28 cellular contexts compared by ENCODE assay signal in genomic region chr6:139446104-139446715, GRCh38.
"Had no signal": no experiment of that assay in that cellular context is flagged by ENCODE, and none has a peak within 500 bp of the region (broad histone marks: within the 10 kb centered on the region; RNA-seq: fewer than 3 reads in every experiment).

No MANE protein-coding gene starts in this region.

- ATAC-seq: activated CD4-positive, CD25-positive, alpha-beta regulatory T cell treated with anti-CD3 and anti-CD28 coated beads, Interleukin-2, amount 50 U/mL, for 24 hours; gastrocnemius medialis had no signal

- H3K27me3 Mint-ChIP-seq: activated naive CD4-positive, alpha-beta T cell treated with anti-CD3 and anti-CD28 coated beads, Interleukin-2, amount 10 ng/mL, durations not matched to agents 7 days and 5 days; naive B cell had no signal

- H3K36me3 Mint-ChIP-seq: activated naive CD4-positive, alpha-beta T cell treated with anti-CD3 and anti-CD28 coated beads, Interleukin-2, amount 10 ng/mL, durations not matched to agents 7 days and 5 days; naive B cell had no signal

- H3K27me3 ChIP-seq: brain microvascular endothelial cell, gastrocnemius medialis, suprapubic skin, tibial artery, upper lobe of right lung had no signal

- H3K27ac ChIP-seq: brain microvascular endothelial cell, epithelial cell of prostate, gastrocnemius medialis, left ventricle myocardium inferior, suprapubic skin, tibial artery, upper lobe of right lung, VCaP had no signal

- H3K9me3 Mint-ChIP-seq: activated naive CD4-positive, alpha-beta T cell treated with anti-CD3 and anti-CD28 coated beads, Interleukin-2, amount 10 ng/mL, durations not matched to agents 7 days and 5 days; activated naive CD8-positive, alpha-beta T cell treated with anti-CD3 and anti-CD28 coated beads, Interleukin-2, amount 10 ng/mL, durations not matched to agents 7 days and 5 days; activated T-helper 1 cell treated with anti-CD3 and anti-CD28 coated beads, Interleukin-12 subunit alpha, Interleukin-12 subunit beta, Interleukin-2, Interleukin-4 antibody, amounts not matched to agents 30 ng/mL and 10 ng/mL and 1 ng/mL, durations not matched to agents 14 hours and 24 hours and 36 hours; naive B cell; T-helper 2 cell treated with Interferon-gamma antibody and Interleukin-4, amounts not matched to agents 5 μg/mL and 100 μg/mL, for 36 hours had no signal

- H3K27ac Mint-ChIP-seq: activated naive CD4-positive, alpha-beta T cell treated with anti-CD3 and anti-CD28 coated beads, Interleukin-2, amount 10 ng/mL, durations not matched to agents 7 days and 5 days; activated naive CD8-positive, alpha-beta T cell treated with anti-CD3 and anti-CD28 coated beads, Interleukin-2, amount 10 ng/mL, durations not matched to agents 7 days and 5 days; activated T-helper 1 cell treated with anti-CD3 and anti-CD28 coated beads, Interleukin-12 subunit alpha, Interleukin-12 subunit beta, Interleukin-2, Interleukin-4 antibody, amounts not matched to agents 30 ng/mL and 10 ng/mL and 1 ng/mL, durations not matched to agents 14 hours and 24 hours and 36 hours; naive B cell; T-helper 2 cell treated with Interferon-gamma antibody and Interleukin-4, amounts not matched to agents 5 μg/mL and 100 μg/mL, for 36 hours had no signal

- H3K9me3 ChIP-seq: gastrocnemius medialis, left ventricle myocardium inferior, suprapubic skin, tibial artery, upper lobe of right lung had no signal

- H3K4me1 ChIP-seq: tibial artery, upper lobe of right lung had no signal

- H3K36me3 ChIP-seq: brain microvascular endothelial cell, gastrocnemius medialis, left ventricle myocardium inferior, suprapubic skin, tibial artery, upper lobe of right lung had no signal

- DNase-seq: activated CD4-positive, alpha-beta T cell treated with anti-CD3 and anti-CD28 coated beads for 48 hours; activated CD4-positive, alpha-beta T cell treated with anti-CD3 and anti-CD28 coated beads, Interleukin-2, amount 50 U/mL, for 48 hours; activated CD8-positive, alpha-beta memory T cell treated with anti-CD3 and anti-CD28 coated beads, Interleukin-2, amount 50 U/mL, for 4 hours; activated effector memory CD4-positive, alpha-beta T cell treated with anti-CD3 and anti-CD28 coated beads, Interleukin-2, amount 50 U/mL, for 16 hours; activated naive CD4-positive, alpha-beta T cell treated with anti-CD3 and anti-CD28 coated beads, Interleukin-2, amount 10 ng/mL, durations not matched to agents 7 days and 5 days; activated naive CD8-positive, alpha-beta T cell treated with anti-CD3 and anti-CD28 coated beads, Interleukin-2, amount 10 ng/mL, durations not matched to agents 7 days and 5 days; activated T-cell treated with anti-CD3 and anti-CD28 coated beads, Interleukin-2, amount 50 U/mL, for 1 hour; brain microvascular endothelial cell; cortex of kidney; gastrocnemius medialis; glutamatergic neuron; islet precursor cell; left ventricle myocardium inferior; naive B cell; occipital lobe; posterior cingulate gyrus; right cardiac atrium; stimulated activated CD4-positive, alpha-beta T cell treated with anti-CD3 and anti-CD28 coated beads, Interleukin-15, amount 100 ng/mL, for 24 hours; stimulated activated naive CD4-positive, alpha-beta T cell; T-helper 1 cell; tibial artery; upper lobe of right lung had no signal

- H3K4me3 ChIP-seq: gastrocnemius medialis, left ventricle myocardium inferior, suprapubic skin, tibial artery, upper lobe of right lung had no signal

- H3K4me3 Mint-ChIP-seq: activated naive CD4-positive, alpha-beta T cell treated with anti-CD3 and anti-CD28 coated beads, Interleukin-2, amount 10 ng/mL, durations not matched to agents 7 days and 5 days; activated naive CD8-positive, alpha-beta T cell treated with anti-CD3 and anti-CD28 coated beads, Interleukin-2, amount 10 ng/mL, durations not matched to agents 7 days and 5 days; activated T-helper 1 cell treated with anti-CD3 and anti-CD28 coated beads, Interleukin-12 subunit alpha, Interleukin-12 subunit beta, Interleukin-2, Interleukin-4 antibody, amounts not matched to agents 30 ng/mL and 10 ng/mL and 1 ng/mL, durations not matched to agents 14 hours and 24 hours and 36 hours; naive B cell; T-helper 2 cell treated with Interferon-gamma antibody and Interleukin-4, amounts not matched to agents 5 μg/mL and 100 μg/mL, for 36 hours had no signal
